Comparison of ENCODE assay signal across 10 cellular contexts in the genomic region with DNA sequence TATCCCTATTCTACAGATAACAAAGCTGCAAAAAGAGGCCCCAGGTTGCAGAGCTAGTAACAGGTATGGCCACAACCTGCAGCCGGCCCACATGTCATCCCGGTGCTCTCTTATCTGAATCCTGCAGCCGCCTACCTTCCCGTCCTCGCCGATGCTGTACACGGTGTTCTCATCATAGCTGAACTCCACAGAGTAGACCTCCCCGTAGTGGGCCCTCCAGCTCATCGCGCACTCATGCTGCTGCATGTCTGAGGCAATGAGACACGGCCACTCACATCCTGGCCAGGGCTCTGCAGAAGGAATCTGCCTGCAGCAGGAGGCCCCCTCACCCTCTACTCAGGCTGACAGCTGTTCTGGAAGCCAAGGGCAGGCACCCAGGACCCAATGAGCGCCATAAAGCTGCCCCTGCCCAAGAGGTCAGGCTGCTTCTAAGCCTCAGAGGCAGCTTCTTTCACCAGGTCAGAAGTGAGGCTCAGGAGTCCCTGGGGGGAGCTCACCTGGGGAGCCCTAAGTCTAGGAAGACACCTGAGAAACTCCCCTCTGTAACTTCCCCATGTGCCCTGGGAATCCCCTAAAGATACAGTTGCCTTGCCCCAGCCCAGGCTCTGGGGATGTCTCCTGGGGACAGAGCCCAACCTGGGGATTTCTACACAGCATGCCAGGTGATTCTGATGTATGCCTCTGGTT.
A peak's percentile ranks its signal among the peaks of the same experiment; 100 is the strongest.
DNase-seq lines count a peak whose midpoint lies in the region; ATAC-seq lines count a peak whose summit lies in the region.
"Had no signal": no experiment of that assay in that cellular context is flagged by ENCODE, and none has a peak within 500 bp of the region (broad histone marks: within the 10 kb centered on the region; RNA-seq: fewer than 3 reads in every experiment).

No MANE protein-coding gene starts in this region.

- peak; percentile 60 for ATAC-seq in GM18502 (IDR thresholded peaks at IDR 0.05; ENCODE audit: poor library complexity, unreplicated experiment)
- ATAC-seq in GM21367 (IDR thresholded peaks at IDR 0.05; ENCODE audit: unreplicated experiment): peak; percentile 36
- ATAC-seq in HG03108 (IDR thresholded peaks at IDR 0.05; ENCODE audit: unreplicated experiment): peak; percentile 38

- DNase-seq in iris pigment epithelial cell (ENCODE audit: low read depth): peak; percentile 57
- no peak for DNase-seq in nucleus accumbens (lab: John Stamatoyannopoulos, UW)
- no peak for DNase-seq in NCI-H526 treated with DMSO at 0.1 percent for 48 hours (lab: John Stamatoyannopoulos, UW)
- DNase-seq in HUDEP-2 (lab: John Stamatoyannopoulos, UW; ENCODE audit: unreplicated experiment in 76 of 76): no peak
- no peak for DNase-seq in DMS 273 (lab: John Stamatoyannopoulos, UW; ENCODE audit: unreplicated experiment)
- DNase-seq: CD4-positive, CD25-positive, alpha-beta regulatory T cell; stimulated activated CD4-positive, alpha-beta T cell treated with anti-CD3 and anti-CD28 coated beads, Interleukin-4, amount 100 ng/mL, for 4 hours had no signal
